8 cellular contexts compared by ENCODE assay signal in the genomic region with DNA sequence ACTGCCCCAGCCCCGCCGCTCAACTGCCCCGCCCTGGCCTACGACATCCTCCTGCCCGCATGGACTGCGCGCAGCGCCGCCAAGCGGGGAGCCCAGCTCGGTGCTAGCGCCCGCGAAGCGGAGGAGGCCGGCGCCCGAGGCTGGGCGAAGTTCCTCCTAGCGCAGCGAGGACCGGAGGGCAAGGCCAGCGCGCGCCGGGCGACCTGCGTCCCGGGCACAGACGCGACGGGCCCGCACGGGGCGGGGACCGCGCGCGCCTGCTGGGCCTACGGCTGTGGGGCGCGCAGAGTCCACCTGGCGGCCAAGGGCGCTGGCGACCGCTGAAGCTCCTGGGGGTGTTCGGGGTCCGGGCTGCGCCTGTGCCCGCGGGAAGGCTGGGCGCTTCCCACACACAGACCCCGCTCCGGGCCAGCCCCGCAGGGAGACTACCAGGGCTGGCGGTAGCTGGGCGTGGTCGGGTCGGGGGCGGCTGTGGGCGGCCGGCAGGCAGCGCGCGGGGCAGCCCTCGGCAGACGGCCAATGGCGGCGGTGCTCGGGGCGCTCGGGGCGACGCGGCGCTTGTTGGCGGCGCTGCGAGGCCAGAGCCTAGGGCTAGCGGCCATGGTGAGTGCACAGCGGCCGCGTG. TPM values are rescaled to one million over a fixed set of nuclear protein-coding genes. Genes with fewer than 3 reads are reported as not detected.
A peak's percentile ranks its signal among the peaks of the same experiment; 100 is the strongest.
DNase-seq lines count a peak whose midpoint lies in the region; ATAC-seq and TF ChIP-seq lines count a peak whose summit lies in the region.

A gene (plus strand): TSS at position 511 of the 625 bp plus-strand sequence. CDS start 9 bp downstream, at position 520.

- no peaks in the 10 kb centered on the region for H3K27me3 ChIP-seq in CD4-positive, alpha-beta T cell (ENCODE audit: control insufficient read depth, insufficient read depth, low read length)
- H3K27me3 ChIP-seq in liver (ENCODE audit: control insufficient read depth in 4 of 4, insufficient read depth in 4 of 4, low read length in 3 of 4): no peaks in the 10 kb centered on the region

- POLR2A ChIA-PET in CD4-positive, alpha-beta T cell (lab: Charles Lee): interaction anchor here (0.6 to 2.8 kb wide), 20 partner anchors 10 to 900 kb away, joined by 3 to 58 read pairs (median 6); a partner anchor contains a TSS

- under 1% methylated on average over 83 of the region's 83 CpGs for WGBS in liver

- H3K36me3 ChIP-seq in liver (ENCODE audit: control insufficient read depth in 4 of 4, insufficient read depth in 3 of 4, low read depth in 1 of 4, low read length in 3 of 4): peaks cover 0 to 3% (median 0%) of the 10 kb centered on the region in 4 donors

- H3K9me3 ChIP-seq in CD4-positive, alpha-beta T cell (ENCODE audit: control insufficient read depth, low read length): no peaks in the 10 kb centered on the region
- H3K9me3 ChIP-seq in liver (ENCODE audit: control insufficient read depth in 4 of 4, low read length in 3 of 4): no peaks in the 10 kb centered on the region

- no peaks in the 10 kb centered on the region for H3K27me3 Mint-ChIP-seq in CD4-positive, alpha-beta T cell
- no peaks in the 10 kb centered on the region for H3K27me3 Mint-ChIP-seq in dendritic cell treated with granulocyte-macrophage colony-stimulating factor and Interleukin-4, amounts not matched to agents 40 ng/mL and 50 ng/mL, for 4 days

- peak within 1 kb of the TSS; percentile 99 for H3K4me3 Mint-ChIP-seq in CD4-positive, alpha-beta T cell
- peak within 1 kb of the TSS; percentile 86 for H3K4me3 Mint-ChIP-seq in dendritic cell treated with granulocyte-macrophage colony-stimulating factor and Interleukin-4, amounts not matched to agents 40 ng/mL and 50 ng/mL, for 4 days

- H3K36me3 Mint-ChIP-seq in CD4-positive, alpha-beta T cell (ENCODE audit: low read depth): peaks cover 23% of the 10 kb centered on the region
- peaks cover 30% of the 10 kb centered on the region for H3K36me3 Mint-ChIP-seq in dendritic cell treated with granulocyte-macrophage colony-stimulating factor and Interleukin-4, amounts not matched to agents 40 ng/mL and 50 ng/mL, for 4 days (ENCODE audit: low read depth)

- H3K4me1 Mint-ChIP-seq in CD4-positive, alpha-beta T cell (ENCODE audit: low read depth): peaks cover 15% of the 10 kb centered on the region
- peaks cover 14% of the 10 kb centered on the region for H3K4me1 Mint-ChIP-seq in dendritic cell treated with granulocyte-macrophage colony-stimulating factor and Interleukin-4, amounts not matched to agents 40 ng/mL and 50 ng/mL, for 4 days (ENCODE audit: low read depth)

- H3K9ac ChIP-seq in liver (ENCODE audit: low read depth in 1 of 2, low read length in 2 of 2): peak within 1 kb of the TSS; percentile 79 to 87

- H3K9me3 Mint-ChIP-seq in CD4-positive, alpha-beta T cell: no peaks in the 10 kb centered on the region
- H3K9me3 Mint-ChIP-seq in dendritic cell treated with granulocyte-macrophage colony-stimulating factor and Interleukin-4, amounts not matched to agents 40 ng/mL and 50 ng/mL, for 4 days: no peaks in the 10 kb centered on the region

- peak; percentile 81 for TF ChIP-seq CTCF in CD4-positive, alpha-beta T cell (IDR thresholded peaks at IDR 0.05)
- TF ChIP-seq CTCF in liver (IDR thresholded peaks at IDR 0.05; ENCODE audit: low read depth, low read length, missing input control): peak; percentile 93

- H3K27ac Mint-ChIP-seq in CD4-positive, alpha-beta T cell: peak within 1 kb of the TSS; percentile 95
- H3K27ac Mint-ChIP-seq in dendritic cell treated with granulocyte-macrophage colony-stimulating factor and Interleukin-4, amounts not matched to agents 40 ng/mL and 50 ng/mL, for 4 days: peak within 1 kb of the TSS; percentile 93

- intact Hi-C loops in CD4-positive, alpha-beta T cell (cut with DNase I, micrococcal nuclease): loop anchor here (1.0 to 10.0 kb wide), 10 partner anchors 30 to 940 kb away; a partner anchor contains a TSS
- intact Hi-C loops in dendritic cell treated with granulocyte-macrophage colony-stimulating factor and Interleukin-4, amounts not matched to agents 40 ng/mL and 50 ng/mL, for 4 days (cut with micrococcal nuclease): loop anchor here (2.0 kb wide), 3 partner anchors 30 to 166 kb away; a partner anchor contains a TSS

- H3K4me1 ChIP-seq in liver (ENCODE audit: control insufficient read depth in 4 of 4, insufficient read depth in 4 of 4, low read length in 3 of 4): peaks cover 0 to 3% (median 0%) of the 10 kb centered on the region in 4 donors

- H3K4me3 ChIP-seq in liver (ENCODE audit: low read depth in 1 of 3, low read length in 3 of 3): peak within 1 kb of the TSS; percentile 91 to 98 (median 94)

- ATAC-seq in CD4-positive, alpha-beta T cell (ENCODE audit: poor library complexity): peak; percentile 85
- ATAC-seq in GM19395 (IDR thresholded peaks at IDR 0.05; ENCODE audit: unreplicated experiment): peak; percentile 74
- ATAC-seq in HG03558 (IDR thresholded peaks at IDR 0.05; ENCODE audit: extremely low read depth, unreplicated experiment): peak; percentile 69

- DNase-seq in CD4-positive, alpha-beta T cell: peak; percentile 83 to 93 (median 90)
- peak; percentile 96 for DNase-seq in NCI-H748 (lab: John Stamatoyannopoulos, UW; ENCODE audit: unreplicated experiment)
- DNase-seq in activated CD4-positive, alpha-beta T cell treated with anti-CD3 and anti-CD28 coated beads, Interleukin-2, amount 50 U/mL, for 1 hour: peak; percentile 93
- peak; percentile 93 for DNase-seq in stimulated activated CD4-positive, alpha-beta T cell treated with anti-CD3 and anti-CD28 coated beads, Interleukin-4, amount 100 ng/mL, for 1 hour

- peak within 1 kb of the TSS; percentile 83 for H3K27ac ChIP-seq in CD4-positive, alpha-beta T cell (ENCODE audit: low read depth, low read length)
- H3K27ac ChIP-seq in liver (ENCODE audit: low read depth in 1 of 2, low read length in 2 of 2): peak within 1 kb of the TSS; percentile 97

- peak; percentile 77 to 84 for TF ChIP-seq RAD21 in liver (IDR thresholded peaks at IDR 0.05)

- CTCF ChIA-PET in CD4-positive, alpha-beta T cell (lab: Charles Lee): interaction anchor here (0.7 to 3.0 kb wide), 29 partner anchors 9 to 318 kb away, joined by 3 to 25 read pairs (median 4); a partner anchor contains a TSS

TF ChIP-seq in liver, 16 proteins besides CTCF, POLR2A, EP300 and RAD21 (continues in another document):
- TF ChIP-seq JUND (IDR thresholded peaks at IDR 0.05) (no peak), GABPA (IDR thresholded peaks at IDR 0.05 in 1 of 2, conservative IDR thresholded peaks at IDR 0.05 in 1 of 2) (peak in 1 of 2 donors; percentile 32), RXRA (IDR thresholded peaks at IDR 0.05) (no peak), SP1 (IDR thresholded peaks at IDR 0.05) (peak; percentile 39), TAF1 (conservative IDR thresholded peaks at IDR 0.05) (no peak), FOXA2 (IDR thresholded peaks at IDR 0.05) (no peak), EGR1 (IDR thresholded peaks at IDR 0.05; ENCODE audit: low read depth in 2 of 2) (no peak), NR2F2 (IDR thresholded peaks at IDR 0.05) (no peak), YY1 (IDR thresholded peaks at IDR 0.05) (peak; percentile 36), HNF4G (IDR thresholded peaks at IDR 0.05) (no peak)
- TF ChIP-seq, protein P1, sequence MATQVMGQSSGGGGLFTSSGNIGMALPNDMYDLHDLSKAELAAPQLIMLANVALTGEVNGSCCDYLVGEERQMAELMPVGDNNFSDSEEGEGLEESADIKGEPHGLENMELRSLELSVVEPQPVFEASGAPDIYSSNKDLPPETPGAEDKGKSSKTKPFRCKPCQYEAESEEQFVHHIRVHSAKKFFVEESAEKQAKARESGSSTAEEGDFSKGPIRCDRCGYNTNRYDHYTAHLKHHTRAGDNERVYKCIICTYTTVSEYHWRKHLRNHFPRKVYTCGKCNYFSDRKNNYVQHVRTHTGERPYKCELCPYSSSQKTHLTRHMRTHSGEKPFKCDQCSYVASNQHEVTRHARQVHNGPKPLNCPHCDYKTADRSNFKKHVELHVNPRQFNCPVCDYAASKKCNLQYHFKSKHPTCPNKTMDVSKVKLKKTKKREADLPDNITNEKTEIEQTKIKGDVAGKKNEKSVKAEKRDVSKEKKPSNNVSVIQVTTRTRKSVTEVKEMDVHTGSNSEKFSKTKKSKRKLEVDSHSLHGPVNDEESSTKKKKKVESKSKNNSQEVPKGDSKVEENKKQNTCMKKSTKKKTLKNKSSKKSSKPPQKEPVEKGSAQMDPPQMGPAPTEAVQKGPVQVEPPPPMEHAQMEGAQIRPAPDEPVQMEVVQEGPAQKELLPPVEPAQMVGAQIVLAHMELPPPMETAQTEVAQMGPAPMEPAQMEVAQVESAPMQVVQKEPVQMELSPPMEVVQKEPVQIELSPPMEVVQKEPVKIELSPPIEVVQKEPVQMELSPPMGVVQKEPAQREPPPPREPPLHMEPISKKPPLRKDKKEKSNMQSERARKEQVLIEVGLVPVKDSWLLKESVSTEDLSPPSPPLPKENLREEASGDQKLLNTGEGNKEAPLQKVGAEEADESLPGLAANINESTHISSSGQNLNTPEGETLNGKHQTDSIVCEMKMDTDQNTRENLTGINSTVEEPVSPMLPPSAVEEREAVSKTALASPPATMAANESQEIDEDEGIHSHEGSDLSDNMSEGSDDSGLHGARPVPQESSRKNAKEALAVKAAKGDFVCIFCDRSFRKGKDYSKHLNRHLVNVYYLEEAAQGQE (IDR thresholded peaks at IDR 0.05): peak; percentile 32
- TF ChIP-seq, protein P2, sequence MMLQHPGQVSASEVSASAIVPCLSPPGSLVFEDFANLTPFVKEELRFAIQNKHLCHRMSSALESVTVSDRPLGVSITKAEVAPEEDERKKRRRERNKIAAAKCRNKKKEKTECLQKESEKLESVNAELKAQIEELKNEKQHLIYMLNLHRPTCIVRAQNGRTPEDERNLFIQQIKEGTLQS (IDR thresholded peaks at IDR 0.05): no peak
- TF ChIP-seq, protein P3, sequence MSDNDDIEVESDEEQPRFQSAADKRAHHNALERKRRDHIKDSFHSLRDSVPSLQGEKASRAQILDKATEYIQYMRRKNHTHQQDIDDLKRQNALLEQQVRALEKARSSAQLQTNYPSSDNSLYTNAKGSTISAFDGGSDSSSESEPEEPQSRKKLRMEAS (IDR thresholded peaks at IDR 0.05): no peak

RNA-seq across cellular contexts. Expression of the gene that starts here (rescaled TPM):
- total RNA-seq in CD4-positive, alpha-beta T cell: 1 to 10 TPM; 5.2 to 5.8 TPM
- 10 to 100 TPM in 1 of 2 donors, 1 to 10 TPM in 1; 8.3 to 12.4 TPM for total RNA-seq in liver
- 10 to 100 TPM in 1 of 2 donors, 1 to 10 TPM in 1; 5.9 to 12.8 TPM for polyA plus RNA-seq in liver

Comparison
In these comparisons a context has a peak if more than half of its experiments do, and no peak if none do; other contexts are left out.
1. Peak in every context shown above with its lines: DNase-seq, ATAC-seq, H3K4me3 ChIP-seq and H3K27ac ChIP-seq.